In the genomic region with DNA sequence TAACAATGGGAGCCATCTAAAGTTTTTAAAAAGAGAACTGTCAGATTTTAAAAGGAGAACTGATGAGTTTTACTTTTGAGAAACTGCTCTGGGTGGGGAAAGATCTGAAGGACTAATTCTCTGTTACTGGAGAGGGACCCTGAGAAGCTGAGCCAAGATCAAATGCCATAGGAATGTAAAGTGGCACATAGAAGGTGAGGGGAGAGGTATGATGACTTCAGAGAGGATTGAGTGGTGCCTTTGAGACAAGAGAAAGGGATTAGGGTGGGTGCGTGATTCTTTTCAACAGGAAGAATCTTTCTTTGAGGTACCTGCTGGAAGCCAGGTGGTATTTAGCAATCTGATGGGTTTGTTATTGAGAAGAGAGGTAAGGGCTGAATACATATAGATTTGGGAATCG, we compare ENCODE assay signal across 1 cellular context.
TF ChIP-seq lines count a peak whose summit lies in the region.

No MANE protein-coding gene starts in this region.

TF ChIP-seq in WTC11, 78 proteins besides CTCF, POLR2A, EP300 and RAD21 (continued from another document):
- TF ChIP-seq, protein P1, sequence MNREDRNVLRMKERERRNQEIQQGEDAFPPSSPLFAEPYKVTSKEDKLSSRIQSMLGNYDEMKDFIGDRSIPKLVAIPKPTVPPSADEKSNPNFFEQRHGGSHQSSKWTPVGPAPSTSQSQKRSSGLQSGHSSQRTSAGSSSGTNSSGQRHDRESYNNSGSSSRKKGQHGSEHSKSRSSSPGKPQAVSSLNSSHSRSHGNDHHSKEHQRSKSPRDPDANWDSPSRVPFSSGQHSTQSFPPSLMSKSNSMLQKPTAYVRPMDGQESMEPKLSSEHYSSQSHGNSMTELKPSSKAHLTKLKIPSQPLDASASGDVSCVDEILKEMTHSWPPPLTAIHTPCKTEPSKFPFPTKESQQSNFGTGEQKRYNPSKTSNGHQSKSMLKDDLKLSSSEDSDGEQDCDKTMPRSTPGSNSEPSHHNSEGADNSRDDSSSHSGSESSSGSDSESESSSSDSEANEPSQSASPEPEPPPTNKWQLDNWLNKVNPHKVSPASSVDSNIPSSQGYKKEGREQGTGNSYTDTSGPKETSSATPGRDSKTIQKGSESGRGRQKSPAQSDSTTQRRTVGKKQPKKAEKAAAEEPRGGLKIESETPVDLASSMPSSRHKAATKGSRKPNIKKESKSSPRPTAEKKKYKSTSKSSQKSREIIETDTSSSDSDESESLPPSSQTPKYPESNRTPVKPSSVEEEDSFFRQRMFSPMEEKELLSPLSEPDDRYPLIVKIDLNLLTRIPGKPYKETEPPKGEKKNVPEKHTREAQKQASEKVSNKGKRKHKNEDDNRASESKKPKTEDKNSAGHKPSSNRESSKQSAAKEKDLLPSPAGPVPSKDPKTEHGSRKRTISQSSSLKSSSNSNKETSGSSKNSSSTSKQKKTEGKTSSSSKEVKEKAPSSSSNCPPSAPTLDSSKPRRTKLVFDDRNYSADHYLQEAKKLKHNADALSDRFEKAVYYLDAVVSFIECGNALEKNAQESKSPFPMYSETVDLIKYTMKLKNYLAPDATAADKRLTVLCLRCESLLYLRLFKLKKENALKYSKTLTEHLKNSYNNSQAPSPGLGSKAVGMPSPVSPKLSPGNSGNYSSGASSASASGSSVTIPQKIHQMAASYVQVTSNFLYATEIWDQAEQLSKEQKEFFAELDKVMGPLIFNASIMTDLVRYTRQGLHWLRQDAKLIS (CRISPR knock-in tag; IDR thresholded peaks at IDR 0.05; ENCODE audit: borderline replicate concordance) = no peak
- TF ChIP-seq GRHL2 (CRISPR knock-in tag; IDR thresholded peaks at IDR 0.05; ENCODE audit: insufficient replicate concordance, severe bottlenecking) = no peak
- TF ChIP-seq, protein P2, sequence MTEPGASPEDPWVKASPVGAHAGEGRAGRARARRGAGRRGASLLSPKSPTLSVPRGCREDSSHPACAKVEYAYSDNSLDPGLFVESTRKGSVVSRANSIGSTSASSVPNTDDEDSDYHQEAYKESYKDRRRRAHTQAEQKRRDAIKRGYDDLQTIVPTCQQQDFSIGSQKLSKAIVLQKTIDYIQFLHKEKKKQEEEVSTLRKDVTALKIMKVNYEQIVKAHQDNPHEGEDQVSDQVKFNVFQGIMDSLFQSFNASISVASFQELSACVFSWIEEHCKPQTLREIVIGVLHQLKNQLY (CRISPR knock-in tag; IDR thresholded peaks at IDR 0.05) = no peak
- no peak for TF ChIP-seq RELA (CRISPR knock-in tag; IDR thresholded peaks at IDR 0.05; ENCODE audit: borderline replicate concordance)
- no peak for TF ChIP-seq MXD4 (CRISPR knock-in tag; IDR thresholded peaks at IDR 0.05; ENCODE audit: borderline replicate concordance)
- TF ChIP-seq, protein P3, sequence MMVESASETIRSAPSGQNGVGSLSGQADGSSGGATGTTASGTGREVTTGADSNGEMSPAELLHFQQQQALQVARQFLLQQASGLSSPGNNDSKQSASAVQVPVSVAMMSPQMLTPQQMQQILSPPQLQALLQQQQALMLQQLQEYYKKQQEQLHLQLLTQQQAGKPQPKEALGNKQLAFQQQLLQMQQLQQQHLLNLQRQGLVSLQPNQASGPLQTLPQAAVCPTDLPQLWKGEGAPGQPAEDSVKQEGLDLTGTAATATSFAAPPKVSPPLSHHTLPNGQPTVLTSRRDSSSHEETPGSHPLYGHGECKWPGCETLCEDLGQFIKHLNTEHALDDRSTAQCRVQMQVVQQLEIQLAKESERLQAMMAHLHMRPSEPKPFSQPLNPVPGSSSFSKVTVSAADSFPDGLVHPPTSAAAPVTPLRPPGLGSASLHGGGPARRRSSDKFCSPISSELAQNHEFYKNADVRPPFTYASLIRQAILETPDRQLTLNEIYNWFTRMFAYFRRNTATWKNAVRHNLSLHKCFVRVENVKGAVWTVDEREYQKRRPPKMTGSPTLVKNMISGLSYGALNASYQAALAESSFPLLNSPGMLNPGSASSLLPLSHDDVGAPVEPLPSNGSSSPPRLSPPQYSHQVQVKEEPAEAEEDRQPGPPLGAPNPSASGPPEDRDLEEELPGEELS (CRISPR knock-in tag; IDR thresholded peaks at IDR 0.05) = no peak
- no peak for TF ChIP-seq PREB (CRISPR knock-in tag; IDR thresholded peaks at IDR 0.05; ENCODE audit: borderline replicate concordance)
- TF ChIP-seq, protein P4, sequence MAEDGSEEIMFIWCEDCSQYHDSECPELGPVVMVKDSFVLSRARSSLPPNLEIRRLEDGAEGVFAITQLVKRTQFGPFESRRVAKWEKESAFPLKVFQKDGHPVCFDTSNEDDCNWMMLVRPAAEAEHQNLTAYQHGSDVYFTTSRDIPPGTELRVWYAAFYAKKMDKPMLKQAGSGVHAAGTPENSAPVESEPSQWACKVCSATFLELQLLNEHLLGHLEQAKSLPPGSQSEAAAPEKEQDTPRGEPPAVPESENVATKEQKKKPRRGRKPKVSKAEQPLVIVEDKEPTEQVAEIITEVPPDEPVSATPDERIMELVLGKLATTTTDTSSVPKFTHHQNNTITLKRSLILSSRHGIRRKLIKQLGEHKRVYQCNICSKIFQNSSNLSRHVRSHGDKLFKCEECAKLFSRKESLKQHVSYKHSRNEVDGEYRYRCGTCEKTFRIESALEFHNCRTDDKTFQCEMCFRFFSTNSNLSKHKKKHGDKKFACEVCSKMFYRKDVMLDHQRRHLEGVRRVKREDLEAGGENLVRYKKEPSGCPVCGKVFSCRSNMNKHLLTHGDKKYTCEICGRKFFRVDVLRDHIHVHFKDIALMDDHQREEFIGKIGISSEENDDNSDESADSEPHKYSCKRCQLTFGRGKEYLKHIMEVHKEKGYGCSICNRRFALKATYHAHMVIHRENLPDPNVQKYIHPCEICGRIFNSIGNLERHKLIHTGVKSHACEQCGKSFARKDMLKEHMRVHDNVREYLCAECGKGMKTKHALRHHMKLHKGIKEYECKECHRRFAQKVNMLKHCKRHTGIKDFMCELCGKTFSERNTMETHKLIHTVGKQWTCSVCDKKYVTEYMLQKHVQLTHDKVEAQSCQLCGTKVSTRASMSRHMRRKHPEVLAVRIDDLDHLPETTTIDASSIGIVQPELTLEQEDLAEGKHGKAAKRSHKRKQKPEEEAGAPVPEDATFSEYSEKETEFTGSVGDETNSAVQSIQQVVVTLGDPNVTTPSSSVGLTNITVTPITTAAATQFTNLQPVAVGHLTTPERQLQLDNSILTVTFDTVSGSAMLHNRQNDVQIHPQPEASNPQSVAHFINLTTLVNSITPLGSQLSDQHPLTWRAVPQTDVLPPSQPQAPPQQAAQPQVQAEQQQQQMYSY (CRISPR knock-in tag; IDR thresholded peaks at IDR 0.05) = no peak
- no peak for TF ChIP-seq PRRX2 (CRISPR knock-in tag; IDR thresholded peaks at IDR 0.05)
- TF ChIP-seq TEAD1 (CRISPR knock-in tag; IDR thresholded peaks at IDR 0.05) = no peak
- TF ChIP-seq USF1 (CRISPR knock-in tag; IDR thresholded peaks at IDR 0.05) = no peak
- no peak for TF ChIP-seq ATF3 (CRISPR knock-in tag; conservative IDR thresholded peaks at IDR 0.05)
